ENCODE assay signal across 2 cellular contexts in the genomic region with DNA sequence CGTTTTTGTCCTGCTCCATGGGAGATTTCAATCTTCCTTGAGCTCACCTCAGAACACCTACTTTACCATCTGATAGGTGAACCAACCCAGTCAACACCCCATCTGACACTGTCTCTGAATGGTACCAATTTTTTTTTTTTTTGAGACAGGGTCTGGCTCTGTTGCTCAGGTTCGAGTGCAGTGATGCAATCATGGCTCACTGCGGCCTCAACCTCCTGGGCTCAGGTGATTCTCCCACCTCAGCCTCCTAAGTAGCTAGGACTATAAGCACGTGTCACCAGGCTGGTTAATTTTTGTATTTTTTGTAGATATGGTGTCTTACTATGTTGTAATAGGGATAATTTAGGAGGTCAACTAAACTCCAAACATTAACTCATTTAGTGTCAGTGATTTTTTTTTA.
TF ChIP-seq lines count a peak whose summit lies in the region.

No MANE protein-coding gene starts in this region.

TF ChIP-seq in K562, 482 proteins besides CTCF, POLR2A, EP300 and RAD21:
- no peak for TF ChIP-seq ZBED1 (IDR thresholded peaks at IDR 0.05)
- TF ChIP-seq CEBPB (tag; IDR thresholded peaks at IDR 0.05): 0 out of 2 replicates have a peak, but pooled peaks have one; percentile 58
- TF ChIP-seq CEBPG (CRISPR knock-in tag; IDR thresholded peaks at IDR 0.05): 0 out of 2 replicates have a peak, but pooled peaks have one; percentile 21
- no peak for TF ChIP-seq CEBPG (tag; conservative IDR thresholded peaks at IDR 0.05 in 1 of 2, IDR thresholded peaks at IDR 0.05 in 1 of 2)
- TF ChIP-seq, protein P1, sequence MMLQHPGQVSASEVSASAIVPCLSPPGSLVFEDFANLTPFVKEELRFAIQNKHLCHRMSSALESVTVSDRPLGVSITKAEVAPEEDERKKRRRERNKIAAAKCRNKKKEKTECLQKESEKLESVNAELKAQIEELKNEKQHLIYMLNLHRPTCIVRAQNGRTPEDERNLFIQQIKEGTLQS (IDR thresholded peaks at IDR 0.05): 0 out of 2 replicates have a peak, but pooled peaks have one; percentile 23
- TF ChIP-seq, protein P1 (CRISPR knock-in tag; conservative IDR thresholded peaks at IDR 0.05): no peak

TF ChIP-seq in HepG2, 621 proteins besides CTCF, POLR2A, EP300 and RAD21:
- no peak for TF ChIP-seq ZNF557 (CRISPR knock-in tag; IDR thresholded peaks at IDR 0.05)
- no peak for TF ChIP-seq SMAD3 (CRISPR knock-in tag; IDR thresholded peaks at IDR 0.05)
- TF ChIP-seq RELA (CRISPR knock-in tag; IDR thresholded peaks at IDR 0.05): no peak
- TF ChIP-seq ZZZ3 (CRISPR knock-in tag; IDR thresholded peaks at IDR 0.05; ENCODE audit: borderline replicate concordance): no peak
- no peak for TF ChIP-seq ZKSCAN8 (CRISPR knock-in tag; IDR thresholded peaks at IDR 0.05; ENCODE audit: borderline replicate concordance)
- no peak for TF ChIP-seq MIXL1 (CRISPR knock-in tag; IDR thresholded peaks at IDR 0.05)
- no peak for TF ChIP-seq RXRA (CRISPR knock-in tag; IDR thresholded peaks at IDR 0.05)
- TF ChIP-seq STAG1 (CRISPR knock-in tag; IDR thresholded peaks at IDR 0.05): no peak
- no peak for TF ChIP-seq ISX (CRISPR knock-in tag; conservative IDR thresholded peaks at IDR 0.05)
- TF ChIP-seq ATRX (CRISPR knock-in tag; IDR thresholded peaks at IDR 0.05; ENCODE audit: borderline replicate concordance): no peak
- TF ChIP-seq, protein P2, sequence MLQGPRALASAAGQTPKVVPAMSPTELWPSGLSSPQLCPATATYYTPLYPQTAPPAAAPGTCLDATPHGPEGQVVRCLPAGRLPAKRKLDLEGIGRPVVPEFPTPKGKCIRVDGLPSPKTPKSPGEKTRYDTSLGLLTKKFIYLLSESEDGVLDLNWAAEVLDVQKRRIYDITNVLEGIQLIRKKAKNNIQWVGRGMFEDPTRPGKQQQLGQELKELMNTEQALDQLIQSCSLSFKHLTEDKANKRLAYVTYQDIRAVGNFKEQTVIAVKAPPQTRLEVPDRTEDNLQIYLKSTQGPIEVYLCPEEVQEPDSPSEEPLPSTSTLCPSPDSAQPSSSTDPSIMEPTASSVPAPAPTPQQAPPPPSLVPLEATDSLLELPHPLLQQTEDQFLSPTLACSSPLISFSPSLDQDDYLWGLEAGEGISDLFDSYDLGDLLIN (CRISPR knock-in tag; IDR thresholded peaks at IDR 0.05; ENCODE audit: borderline replicate concordance): no peak
- TF ChIP-seq KMT2A (CRISPR knock-in tag; IDR thresholded peaks at IDR 0.05): no peak
- TF ChIP-seq, protein P3, sequence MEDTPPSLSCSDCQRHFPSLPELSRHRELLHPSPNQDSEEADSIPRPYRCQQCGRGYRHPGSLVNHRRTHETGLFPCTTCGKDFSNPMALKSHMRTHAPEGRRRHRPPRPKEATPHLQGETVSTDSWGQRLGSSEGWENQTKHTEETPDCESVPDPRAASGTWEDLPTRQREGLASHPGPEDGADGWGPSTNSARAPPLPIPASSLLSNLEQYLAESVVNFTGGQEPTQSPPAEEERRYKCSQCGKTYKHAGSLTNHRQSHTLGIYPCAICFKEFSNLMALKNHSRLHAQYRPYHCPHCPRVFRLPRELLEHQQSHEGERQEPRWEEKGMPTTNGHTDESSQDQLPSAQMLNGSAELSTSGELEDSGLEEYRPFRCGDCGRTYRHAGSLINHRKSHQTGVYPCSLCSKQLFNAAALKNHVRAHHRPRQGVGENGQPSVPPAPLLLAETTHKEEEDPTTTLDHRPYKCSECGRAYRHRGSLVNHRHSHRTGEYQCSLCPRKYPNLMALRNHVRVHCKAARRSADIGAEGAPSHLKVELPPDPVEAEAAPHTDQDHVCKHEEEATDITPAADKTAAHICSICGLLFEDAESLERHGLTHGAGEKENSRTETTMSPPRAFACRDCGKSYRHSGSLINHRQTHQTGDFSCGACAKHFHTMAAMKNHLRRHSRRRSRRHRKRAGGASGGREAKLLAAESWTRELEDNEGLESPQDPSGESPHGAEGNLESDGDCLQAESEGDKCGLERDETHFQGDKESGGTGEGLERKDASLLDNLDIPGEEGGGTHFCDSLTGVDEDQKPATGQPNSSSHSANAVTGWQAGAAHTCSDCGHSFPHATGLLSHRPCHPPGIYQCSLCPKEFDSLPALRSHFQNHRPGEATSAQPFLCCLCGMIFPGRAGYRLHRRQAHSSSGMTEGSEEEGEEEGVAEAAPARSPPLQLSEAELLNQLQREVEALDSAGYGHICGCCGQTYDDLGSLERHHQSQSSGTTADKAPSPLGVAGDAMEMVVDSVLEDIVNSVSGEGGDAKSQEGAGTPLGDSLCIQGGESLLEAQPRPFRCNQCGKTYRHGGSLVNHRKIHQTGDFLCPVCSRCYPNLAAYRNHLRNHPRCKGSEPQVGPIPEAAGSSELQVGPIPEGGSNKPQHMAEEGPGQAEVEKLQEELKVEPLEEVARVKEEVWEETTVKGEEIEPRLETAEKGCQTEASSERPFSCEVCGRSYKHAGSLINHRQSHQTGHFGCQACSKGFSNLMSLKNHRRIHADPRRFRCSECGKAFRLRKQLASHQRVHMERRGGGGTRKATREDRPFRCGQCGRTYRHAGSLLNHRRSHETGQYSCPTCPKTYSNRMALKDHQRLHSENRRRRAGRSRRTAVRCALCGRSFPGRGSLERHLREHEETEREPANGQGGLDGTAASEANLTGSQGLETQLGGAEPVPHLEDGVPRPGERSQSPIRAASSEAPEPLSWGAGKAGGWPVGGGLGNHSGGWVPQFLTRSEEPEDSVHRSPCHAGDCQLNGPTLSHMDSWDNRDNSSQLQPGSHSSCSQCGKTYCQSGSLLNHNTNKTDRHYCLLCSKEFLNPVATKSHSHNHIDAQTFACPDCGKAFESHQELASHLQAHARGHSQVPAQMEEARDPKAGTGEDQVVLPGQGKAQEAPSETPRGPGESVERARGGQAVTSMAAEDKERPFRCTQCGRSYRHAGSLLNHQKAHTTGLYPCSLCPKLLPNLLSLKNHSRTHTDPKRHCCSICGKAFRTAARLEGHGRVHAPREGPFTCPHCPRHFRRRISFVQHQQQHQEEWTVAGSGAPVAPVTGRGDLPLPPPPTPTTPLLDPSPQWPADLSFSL (CRISPR knock-in tag; IDR thresholded peaks at IDR 0.05): no peak
- TF ChIP-seq ZNF709 (CRISPR knock-in tag; IDR thresholded peaks at IDR 0.05): no peak
- no peak for TF ChIP-seq ZNF776 (CRISPR knock-in tag; IDR thresholded peaks at IDR 0.05)
- TF ChIP-seq ZNF720 (CRISPR knock-in tag; IDR thresholded peaks at IDR 0.05): no peak
- TF ChIP-seq DNMT3B (CRISPR knock-in tag; conservative IDR thresholded peaks at IDR 0.05): no peak
- TF ChIP-seq CBFB (CRISPR knock-in tag; IDR thresholded peaks at IDR 0.05): no peak
- TF ChIP-seq HCFC1 (IDR thresholded peaks at IDR 0.05; ENCODE audit: low read depth, low read length): no peak
- TF ChIP-seq GFI1 (CRISPR knock-in tag; IDR thresholded peaks at IDR 0.05; ENCODE audit: borderline replicate concordance): no peak
